In genomic region chr12:103793046-103793445, GRCh38 we compare ENCODE assay signal across 24 cellular contexts.
"Had no signal": no experiment of that assay in that cellular context is flagged by ENCODE, and none has a peak within 500 bp of the region (broad histone marks: within the 10 kb centered on the region; RNA-seq: fewer than 3 reads in every experiment).

No MANE protein-coding gene starts in this region.

- H3K4me3 ChIP-seq: hepatocyte, left ventricle myocardium inferior, lung, mucosa of descending colon, pancreas, prostate gland, spleen, suprapubic skin, thoracic aorta, tibial nerve, upper lobe of right lung had no signal

- H3K27me3 ChIP-seq: hepatocyte, pancreas, spleen, suprapubic skin, tibial nerve, upper lobe of right lung had no signal

- H3K9me3 ChIP-seq: left ventricle myocardium inferior, mucosa of descending colon, pancreas, prostate gland, spleen, suprapubic skin, thoracic aorta, tibial nerve, upper lobe of right lung had no signal

- H3K4me1 ChIP-seq: left ventricle myocardium inferior, pancreas, prostate gland, suprapubic skin, tibial nerve, upper lobe of right lung had no signal

- H3K36me3 Mint-ChIP-seq: natural killer cell treated with Interleukin-12 subunit alpha and Interleukin-12 subunit beta and Interleukin-15 and Interleukin-18, amount 100 ng/mL, for 72 hours had no signal

- H3K27ac ChIP-seq: hepatocyte, left ventricle myocardium inferior, pancreas, prostate gland, spleen, suprapubic skin, thoracic aorta, tibial nerve, upper lobe of right lung had no signal

- H3K4me2 ChIP-seq: hepatocyte had no signal

- H3K4me1 Mint-ChIP-seq: stimulated activated effector memory CD8-positive, alpha-beta T cell treated with anti-CD3 and anti-CD28 coated beads, Interleukin-12 subunit alpha, Interleukin-12 subunit beta, amount 100 ng/mL, for 72 hours had no signal

- H2AFZ ChIP-seq: hepatocyte had no signal

- H3K36me3 ChIP-seq: prostate gland, upper lobe of right lung had no signal

- DNase-seq: islet precursor cell; left ventricle myocardium inferior; mesendoderm; midbrain; mucosa of descending colon; naive thymus-derived CD4-positive, alpha-beta T cell; pancreas; posterior cingulate gyrus; retina; right cardiac atrium; small intestine; spleen; stimulated activated CD4-positive, alpha-beta T cell treated with anti-CD3 and anti-CD28 coated beads, Interleukin-4, amount 100 ng/mL, for 24 hours; stimulated activated naive CD4-positive, alpha-beta T cell; upper lobe of right lung had no signal

- H3K4me3 Mint-ChIP-seq: naive thymus-derived CD4-positive, alpha-beta T cell; natural killer cell treated with Interleukin-12 subunit alpha and Interleukin-12 subunit beta and Interleukin-15 and Interleukin-18, amount 100 ng/mL, for 72 hours; stimulated activated effector memory CD8-positive, alpha-beta T cell treated with anti-CD3 and anti-CD28 coated beads, Interleukin-12 subunit alpha, Interleukin-12 subunit beta, amount 100 ng/mL, for 72 hours; stimulated activated naive CD8-positive, alpha-beta T cell treated with anti-CD3 and anti-CD28 coated beads, Interleukin-15, Interleukin-2, amounts not matched to agents 100 ng/mL and 50 ng/mL, for 24 hours had no signal

- H3K27ac Mint-ChIP-seq: naive thymus-derived CD4-positive, alpha-beta T cell; natural killer cell treated with Interleukin-12 subunit alpha and Interleukin-12 subunit beta and Interleukin-15 and Interleukin-18, amount 100 ng/mL, for 72 hours; stimulated activated effector memory CD8-positive, alpha-beta T cell treated with anti-CD3 and anti-CD28 coated beads, Interleukin-12 subunit alpha, Interleukin-12 subunit beta, amount 100 ng/mL, for 72 hours; stimulated activated naive CD8-positive, alpha-beta T cell treated with anti-CD3 and anti-CD28 coated beads, Interleukin-15, Interleukin-2, amounts not matched to agents 100 ng/mL and 50 ng/mL, for 24 hours had no signal

- H3K27me3 Mint-ChIP-seq: naive thymus-derived CD4-positive, alpha-beta T cell; natural killer cell treated with Interleukin-12 subunit alpha and Interleukin-12 subunit beta and Interleukin-15 and Interleukin-18, amount 100 ng/mL, for 72 hours; stimulated activated naive CD8-positive, alpha-beta T cell treated with anti-CD3 and anti-CD28 coated beads, Interleukin-15, Interleukin-2, amounts not matched to agents 100 ng/mL and 50 ng/mL, for 24 hours had no signal

- H3K9me3 Mint-ChIP-seq: naive thymus-derived CD4-positive, alpha-beta T cell; natural killer cell treated with Interleukin-12 subunit alpha and Interleukin-12 subunit beta and Interleukin-15 and Interleukin-18, amount 100 ng/mL, for 72 hours; stimulated activated effector memory CD8-positive, alpha-beta T cell treated with anti-CD3 and anti-CD28 coated beads, Interleukin-12 subunit alpha, Interleukin-12 subunit beta, amount 100 ng/mL, for 72 hours; stimulated activated naive CD8-positive, alpha-beta T cell treated with anti-CD3 and anti-CD28 coated beads, Interleukin-15, Interleukin-2, amounts not matched to agents 100 ng/mL and 50 ng/mL, for 24 hours had no signal

- H3K79me2 ChIP-seq: hepatocyte had no signal
